8 cellular contexts compared by ENCODE assay signal in genomic region chr7:43639858-43640491, GRCh38. TPM values are rescaled to one million over a fixed set of nuclear protein-coding genes. Genes with fewer than 3 reads are reported as not detected.
A peak's percentile ranks its signal among the peaks of the same experiment; 100 is the strongest.
DNase-seq lines count a peak whose midpoint lies in the region; ATAC-seq and TF ChIP-seq lines count a peak whose summit lies in the region.

No MANE protein-coding gene starts in this region.

- H3K36me3 Mint-ChIP-seq in nephron (ENCODE audit: low read depth): peaks cover 74% of the 10 kb centered on the region
- peaks cover 78% of the 10 kb centered on the region for H3K36me3 Mint-ChIP-seq in nephron progenitor cell (ENCODE audit: low read depth)

- H3K9me3 Mint-ChIP-seq in nephron: no peaks in the 10 kb centered on the region
- H3K9me3 Mint-ChIP-seq in nephron progenitor cell: peaks cover 5% of the 10 kb centered on the region

- TF ChIP-seq CTCF in Peyer's patch (IDR thresholded peaks at IDR 0.05) (peak in 1 of 6 experiments; percentile 13), epithelial cell of proximal tubule (conservative IDR thresholded peaks at IDR 0.05; ENCODE audit: low read depth, low read length) (no peak), nephron (IDR thresholded peaks at IDR 0.05; ENCODE audit: unreplicated experiment in 3 of 3) (no peak), nephron progenitor cell (IDR thresholded peaks at IDR 0.05) (no peak)

- H3K27me3 ChIP-seq in HUES64 (ENCODE audit: insufficient read depth, low read length) (no peaks in the 10 kb centered on the region), Peyer's patch (no peaks in the 10 kb centered on the region)

- H3K27ac ChIP-seq in HUES64 (ENCODE audit: low read depth, low read length) (peak overlapping the region; percentile 32; the same call in 1 of the 2 replicates), Peyer's patch (peak overlapping the region; percentile 15 to 72 (median 58))

- WGBS in HUES64: 89% methylated on average over 6 of the region's 6 CpGs

- H3K4me3 ChIP-seq in HUES64 (ENCODE audit: low read length): no peak overlapping the region
- no peak overlapping the region for H3K4me3 ChIP-seq in Peyer's patch
- H3K4me3 ChIP-seq in epithelial cell of proximal tubule (ENCODE audit: low read depth, low read length): no peak overlapping the region

- no peaks in the 10 kb centered on the region for H3K27me3 Mint-ChIP-seq in nephron (ENCODE audit: low read depth)
- peaks cover 3% of the 10 kb centered on the region for H3K27me3 Mint-ChIP-seq in nephron progenitor cell (ENCODE audit: low read depth, poor library complexity)

- peak overlapping the region; percentile 77 to 90 (median 83) for H3K27ac Mint-ChIP-seq in nephron
- no peak overlapping the region for H3K27ac Mint-ChIP-seq in nephron progenitor cell

- H3K36me3 ChIP-seq in HUES64 (ENCODE audit: insufficient read depth, low read length) (peaks cover 79% of the 10 kb centered on the region), Peyer's patch (peaks cover 0 to 33% (median 0%) of the 10 kb centered on the region in 3 donors)

- H3K4me1 Mint-ChIP-seq in nephron (peaks cover 22% of the 10 kb centered on the region), nephron progenitor cell (no peaks in the 10 kb centered on the region)

- no peak for TF ChIP-seq POLR2A in Peyer's patch (IDR thresholded peaks at IDR 0.05)

- no peak overlapping the region for H3K4me3 Mint-ChIP-seq in nephron
- no peak overlapping the region for H3K4me3 Mint-ChIP-seq in nephron progenitor cell

- H3K9me3 ChIP-seq in HUES64 (ENCODE audit: insufficient read depth, low read depth, low read length): no peaks in the 10 kb centered on the region
- no peaks in the 10 kb centered on the region for H3K9me3 ChIP-seq in Peyer's patch

- peaks cover 8% of the 10 kb centered on the region; the same call in 1 of the 2 replicates for H3K4me1 ChIP-seq in HUES64 (ENCODE audit: insufficient read depth, low read length)
- H3K4me1 ChIP-seq in Peyer's patch: peaks cover 0 to 16% (median 5%) of the 10 kb centered on the region in 4 donors

- DNase-seq in Peyer's patch (peak in 2 of 3 donors; percentile 73 to 84), epithelial cell of proximal tubule (ENCODE audit: low read depth) (peak; percentile 84), nephron progenitor cell (no peak), iPS-NIHi11 (ENCODE audit: low spot score) (no peak), MV-4-11 (lab: John Stamatoyannopoulos, UW) (no peak)

- H3K9ac ChIP-seq in HUES64 (ENCODE audit: low read depth, low read length): no peak overlapping the region

- ATAC-seq in HG02981 (IDR thresholded peaks at IDR 0.05; ENCODE audit: unreplicated experiment): no peak

RNA-seq across cellular contexts. Expression of gene STK17A, which starts 57.1 kb away (rescaled TPM):
- polyA plus RNA-seq in HUES64 (2013, experiment 1 of 2): 11.2 TPM
- polyA plus RNA-seq in HUES64 (2013, experiment 2 of 2): 12.1 TPM
- total RNA-seq in Peyer's patch: 10 to 100 TPM; 16.0 to 66.8 (median 17.7) TPM
- 30.7 and 44.6 TPM in 2 replicates for total RNA-seq in epithelial cell of proximal tubule

Comparison
In these comparisons a context has a peak if more than half of its experiments do, and no peak if none do; other contexts are left out.
1. DNase-seq: peak in Peyer's patch (2 of 3) and epithelial cell of proximal tubule (single experiment); none in nephron progenitor cell (single experiment), iPS-NIHi11 (single experiment) and MV-4-11 (single experiment).